ENCODE assay signal across 11 cellular contexts in genomic region chr17:82126479-82127314, GRCh38. TPM values are rescaled to one million over a fixed set of nuclear protein-coding genes. Genes with fewer than 3 reads are reported as not detected.
DNase-seq lines count a peak whose midpoint lies in the region; ATAC-seq and TF ChIP-seq lines count a peak whose summit lies in the region.
"Had no signal": no experiment of that assay in that cellular context is flagged by ENCODE, and none has a peak within 500 bp of the region (broad histone marks: within the 10 kb centered on the region; RNA-seq: fewer than 3 reads in every experiment).

No MANE protein-coding gene starts in this region.

- H3K9me3 Mint-ChIP-seq in T-helper 2 cell treated with Interferon-gamma antibody and Interleukin-4, amounts not matched to agents 5 μg/mL and 100 μg/mL, for 36 hours = no peaks in the 10 kb centered on the region
- H3K9me3 Mint-ChIP-seq in activated T-cell treated with anti-CD3 and anti-CD28 coated beads, Interleukin-2, amount 50 U/mL, for 72 hours = no peaks in the 10 kb centered on the region
- no peaks in the 10 kb centered on the region for H3K9me3 Mint-ChIP-seq in natural killer cell

- intact Hi-C loops in natural killer cell (cut with micrococcal nuclease) = loop anchor here (10.0 kb wide), 1 partner anchor 1822 kb away; no protein-coding TSS in a partner anchor

- peak; percentile 91 to 95 for ATAC-seq in activated T-cell treated with anti-CD3 and anti-CD28 coated beads, Interleukin-2, amount 50 U/mL, for 72 hours (replicated peaks in 1 of 2)
- ATAC-seq in natural killer cell = peak; percentile 75 to 81 (median 76)
- no peak for ATAC-seq in HG03439 (IDR thresholded peaks at IDR 0.05; ENCODE audit: unreplicated experiment)
- no peak for ATAC-seq in HG03571 (IDR thresholded peaks at IDR 0.05; ENCODE audit: unreplicated experiment)
- ATAC-seq in HG03039 (IDR thresholded peaks at IDR 0.05; ENCODE audit: unreplicated experiment) = no peak

- H3K27ac Mint-ChIP-seq in T-helper 2 cell treated with Interferon-gamma antibody and Interleukin-4, amounts not matched to agents 5 μg/mL and 100 μg/mL, for 36 hours = peak overlapping the region; percentile 94
- H3K27ac Mint-ChIP-seq in activated T-cell treated with anti-CD3 and anti-CD28 coated beads, Interleukin-2, amount 50 U/mL, for 72 hours = peak overlapping the region; percentile 35
- no peak overlapping the region for H3K27ac Mint-ChIP-seq in natural killer cell

- H3K4me3 Mint-ChIP-seq in T-helper 2 cell treated with Interferon-gamma antibody and Interleukin-4, amounts not matched to agents 5 μg/mL and 100 μg/mL, for 36 hours = peak overlapping the region; percentile 74
- peak overlapping the region; percentile 62 to 74 for H3K4me3 Mint-ChIP-seq in activated T-cell treated with anti-CD3 and anti-CD28 coated beads, Interleukin-2, amount 50 U/mL, for 72 hours
- no peak overlapping the region for H3K4me3 Mint-ChIP-seq in natural killer cell

- TF ChIP-seq CTCF in natural killer cell (IDR thresholded peaks at IDR 0.05) = no peak

- peaks cover 11% of the 10 kb centered on the region for H3K36me3 Mint-ChIP-seq in T-helper 2 cell treated with Interferon-gamma antibody and Interleukin-4, amounts not matched to agents 5 μg/mL and 100 μg/mL, for 36 hours (ENCODE audit: low read depth)
- peaks cover 0 to 1% of the 10 kb centered on the region in 2 donors for H3K36me3 Mint-ChIP-seq in activated T-cell treated with anti-CD3 and anti-CD28 coated beads, Interleukin-2, amount 50 U/mL, for 72 hours (ENCODE audit: insufficient read depth in 2 of 2)
- no peaks in the 10 kb centered on the region for H3K36me3 Mint-ChIP-seq in natural killer cell

- DNase-seq in T-helper 2 cell treated with Interferon-gamma antibody and Interleukin-4, amounts not matched to agents 5 μg/mL and 100 μg/mL, for 36 hours (ENCODE audit: low spot score) = peak; percentile 46
- DNase-seq in activated T-cell treated with anti-CD3 and anti-CD28 coated beads, Interleukin-2, amount 50 U/mL, for 72 hours = peak; percentile 70 to 74
- DNase-seq in natural killer cell (no peak), NCI-H524 treated with DMSO at 0.1 percent for 48 hours (lab: John Stamatoyannopoulos, UW) (no peak)
- DNase-seq in stimulated activated naive CD4-positive, alpha-beta T cell (lab: John Stamatoyannopoulos, UW) = peak; percentile 86 to 99 (median 94)
- DNase-seq: left cardiac atrium, NCI-H2107, SHP77 had no signal

- no peaks in the 10 kb centered on the region for H3K27me3 Mint-ChIP-seq in T-helper 2 cell treated with Interferon-gamma antibody and Interleukin-4, amounts not matched to agents 5 μg/mL and 100 μg/mL, for 36 hours (ENCODE audit: low read depth)
- H3K27me3 Mint-ChIP-seq in activated T-cell treated with anti-CD3 and anti-CD28 coated beads, Interleukin-2, amount 50 U/mL, for 72 hours (ENCODE audit: low read depth) = no peaks in the 10 kb centered on the region
- H3K27me3 Mint-ChIP-seq in natural killer cell (ENCODE audit: low read depth in 2 of 2) = no peaks in the 10 kb centered on the region

- peaks cover 30% of the 10 kb centered on the region for H3K4me1 Mint-ChIP-seq in T-helper 2 cell treated with Interferon-gamma antibody and Interleukin-4, amounts not matched to agents 5 μg/mL and 100 μg/mL, for 36 hours (ENCODE audit: low read depth)
- peaks cover 45% of the 10 kb centered on the region for H3K4me1 Mint-ChIP-seq in activated T-cell treated with anti-CD3 and anti-CD28 coated beads, Interleukin-2, amount 50 U/mL, for 72 hours (ENCODE audit: low read depth)
- H3K4me1 Mint-ChIP-seq in natural killer cell = peaks cover 8 to 11% of the 10 kb centered on the region in 2 donors

RNA-seq across cellular contexts. Expression of gene FASN, which starts 28.7 kb away (rescaled TPM):
- 10 to 100 TPM; 90.5 to 91.2 TPM for total RNA-seq in activated T-cell treated with anti-CD3 and anti-CD28 coated beads, Interleukin-2, amount 50 U/mL, for 72 hours
- 10 to 100 TPM; 53.8 to 56.2 (median 54.0) TPM for total RNA-seq in natural killer cell

Comparison
In these comparisons a context has a peak if more than half of its experiments do, and no peak if none do; other contexts are left out.
1. DNase-seq: peak in T-helper 2 cell treated with Interferon-gamma antibody and Interleukin-4, amounts not matched to agents 5 μg/mL and 100 μg/mL, for 36 hours (single experiment), activated T-cell treated with anti-CD3 and anti-CD28 coated beads, Interleukin-2, amount 50 U/mL, for 72 hours (2 of 2) and stimulated activated naive CD4-positive, alpha-beta T cell (6 of 6); none in natural killer cell (single experiment) and NCI-H524 treated with DMSO at 0.1 percent for 48 hours (single experiment).
2. H3K27ac Mint-ChIP-seq: peak in T-helper 2 cell treated with Interferon-gamma antibody and Interleukin-4, amounts not matched to agents 5 μg/mL and 100 μg/mL, for 36 hours (single experiment) and activated T-cell treated with anti-CD3 and anti-CD28 coated beads, Interleukin-2, amount 50 U/mL, for 72 hours (single experiment); none in natural killer cell (0 of 2).
3. ATAC-seq: peak in activated T-cell treated with anti-CD3 and anti-CD28 coated beads, Interleukin-2, amount 50 U/mL, for 72 hours (2 of 2) and natural killer cell (3 of 3); none in HG03439 (single experiment), HG03571 (single experiment) and HG03039 (single experiment).